2 cellular contexts compared by ENCODE assay signal in genomic region chr3:160616721-160617120, GRCh38.
TF ChIP-seq lines count a peak whose summit lies in the region.

No MANE protein-coding gene starts in this region.

TF ChIP-seq in SK-N-SH treated with all-trans-retinoic acid at 6 μM for 48 hours, 23 proteins besides CTCF, POLR2A, EP300 and RAD21 (continued from another document):
- TF ChIP-seq ISL1 (CRISPR knock-in tag; IDR thresholded peaks at IDR 0.05): peak; percentile 49
TF ChIP-seq in SK-N-SH treated with all-trans-retinoic acid at 6 μM for 48 hours: peak in this region for 1.

TF ChIP-seq in SK-N-SH, 30 proteins besides CTCF, POLR2A, EP300 and RAD21 (continued from another document):
- no peak for TF ChIP-seq USF1 (IDR thresholded peaks at IDR 0.05; ENCODE audit: borderline replicate concordance, low read depth)
